8 cellular contexts compared by ENCODE assay signal in the genomic region with DNA sequence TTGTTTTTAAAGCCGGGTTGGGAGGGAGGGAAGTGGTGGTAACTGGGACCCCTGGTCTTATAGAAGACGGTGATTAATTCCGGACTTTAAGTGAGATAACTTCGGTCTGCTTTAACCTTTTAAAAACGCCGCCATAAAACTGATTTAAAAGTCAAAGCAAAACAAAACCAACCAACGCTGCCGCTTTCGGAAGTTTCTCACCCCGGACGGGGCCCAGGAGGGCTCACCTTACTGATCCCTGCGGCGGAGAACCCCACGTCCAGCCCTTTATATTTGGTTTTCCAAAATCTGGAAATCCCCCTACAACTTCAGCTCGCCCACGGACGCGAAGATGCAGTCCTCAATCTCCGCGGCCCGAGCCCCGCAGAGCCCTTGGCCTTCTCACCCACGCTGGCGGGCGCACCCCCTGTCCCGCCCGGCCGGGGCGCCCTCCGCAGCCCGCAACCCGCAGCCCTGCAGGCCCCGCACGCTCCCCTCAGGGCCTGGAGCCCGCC. TPM values are rescaled to one million over a fixed set of nuclear protein-coding genes. Genes with fewer than 3 reads are reported as not detected.
DNase-seq lines count a peak whose midpoint lies in the region; ATAC-seq, FAIRE-seq and TF ChIP-seq lines count a peak whose summit lies in the region.

No MANE protein-coding gene starts in this region.

- peaks cover 3% of the 10 kb centered on the region for H3K9me3 Mint-ChIP-seq in CD8-positive, alpha-beta T cell

- intact Hi-C loops in CD8-positive, alpha-beta T cell (cut with DNase I, micrococcal nuclease): loop anchor here (1.0 to 10.0 kb wide), 12 partner anchors 102 to 1950 kb away; partner anchors contain the start of genes C11orf71 (in 2 of the 2), PTS (in 2 of the 2), RBM7 (in 2 of the 2) and TTC12 (in 2 of the 2)
- intact Hi-C loops in psoas muscle (cut with DNase I): no loop called here

- peak overlapping the region; percentile 74 for H3K4me3 ChIP-seq in CD8-positive, alpha-beta T cell (ENCODE audit: low read depth, low read length)
- H3K4me3 ChIP-seq in psoas muscle: peak overlapping the region; percentile 77

- H3K36me3 Mint-ChIP-seq in CD8-positive, alpha-beta T cell: peaks cover 12% of the 10 kb centered on the region

- no peak for FAIRE-seq in urothelium cell line (lab: Jason Lieb, UNC)

- POLR2A ChIA-PET in CD8-positive, alpha-beta T cell (lab: Charles Lee): interaction anchor here (0.6 to 2.1 kb wide), 3 partner anchors 15 to 79 kb away, joined by 3 to 10 read pairs (median 3); no protein-coding TSS in a partner anchor

- H3K4me1 ChIP-seq in CD8-positive, alpha-beta T cell (ENCODE audit: insufficient read depth, low read length): peaks cover 11% of the 10 kb centered on the region
- H3K4me1 ChIP-seq in foreskin keratinocyte (peaks cover 7% of the 10 kb centered on the region), psoas muscle (peaks cover 26% of the 10 kb centered on the region)

- 0% methylated on average over 29 to 35 of the region's 35 CpGs for WGBS in psoas muscle, 3 donors

- peak in 3 of 7 experiments; percentile 2 to 54 (median 45) for DNase-seq in CD8-positive, alpha-beta T cell
- DNase-seq in activated T-cell treated with anti-CD3 and anti-CD28 coated beads for 4 hours (peak; percentile 18), foreskin keratinocyte (peak in 1 of 2 donors; percentile 24), psoas muscle (no peak), urothelium cell line (ENCODE audit: low spot score) (no peak), A172 (ENCODE audit: low spot score) (no peak)

- no peaks in the 10 kb centered on the region for H3K36me3 ChIP-seq in CD8-positive, alpha-beta T cell (ENCODE audit: insufficient read depth, low read length)
- peaks cover 0 to 4% of the 10 kb centered on the region in 2 donors for H3K36me3 ChIP-seq in psoas muscle (ENCODE audit: insufficient read depth in 1 of 2, low read depth in 1 of 2)

- CTCF ChIA-PET in CD8-positive, alpha-beta T cell (lab: Charles Lee): interaction anchor here (1.5 to 1.7 kb wide), 2 partner anchors 15 to 21 kb away, joined by 5 read pairs; no protein-coding TSS in a partner anchor

- TF ChIP-seq CTCF in CD8-positive, alpha-beta T cell (IDR thresholded peaks at IDR 0.05): no peak
- TF ChIP-seq CTCF in foreskin keratinocyte (conservative IDR thresholded peaks at IDR 0.05) (peak; percentile 8), psoas muscle (IDR thresholded peaks at IDR 0.05) (peak; percentile 21)

- ATAC-seq in CD8-positive, alpha-beta T cell: peak; percentile 64
- ATAC-seq in GM19467 (IDR thresholded peaks at IDR 0.05; ENCODE audit: unreplicated experiment): peak; percentile 62
- ATAC-seq in HG03558 (IDR thresholded peaks at IDR 0.05; ENCODE audit: extremely low read depth, unreplicated experiment): peak; percentile 33
- ATAC-seq in foreskin keratinocyte: peak; percentile 83
- ATAC-seq in psoas muscle: peak in 3 of 4 donors; percentile 44 to 56 (median 47)

- H3K4me1 Mint-ChIP-seq in CD8-positive, alpha-beta T cell (ENCODE audit: low read depth): peaks cover 48% of the 10 kb centered on the region

- H3K27me3 Mint-ChIP-seq in CD8-positive, alpha-beta T cell (ENCODE audit: low read depth): no peaks in the 10 kb centered on the region

- H3K9me3 ChIP-seq in CD8-positive, alpha-beta T cell (ENCODE audit: low read length): no peaks in the 10 kb centered on the region
- no peaks in the 10 kb centered on the region for H3K9me3 ChIP-seq in psoas muscle

- H3K27ac ChIP-seq in CD8-positive, alpha-beta T cell (ENCODE audit: low read depth, low read length): peak overlapping the region; percentile 47
- H3K27ac ChIP-seq in foreskin keratinocyte: peak overlapping the region; percentile 48
- peak overlapping the region; percentile 94 for H3K27ac ChIP-seq in psoas muscle

- H3K4me3 Mint-ChIP-seq in CD8-positive, alpha-beta T cell: peak overlapping the region; percentile 96

- H3K27me3 ChIP-seq in CD8-positive, alpha-beta T cell (ENCODE audit: insufficient read depth, low read length): no peaks in the 10 kb centered on the region
- H3K27me3 ChIP-seq in foreskin keratinocyte (no peaks in the 10 kb centered on the region), psoas muscle (ENCODE audit: insufficient read depth in 3 of 3, low read length in 2 of 3) (no peaks in the 10 kb centered on the region)

- peak overlapping the region; percentile 86 for H3K27ac Mint-ChIP-seq in CD8-positive, alpha-beta T cell

RNA-seq across cellular contexts. Expression of gene USP28, which starts 0.4 kb away (rescaled TPM):
- total RNA-seq in CD8-positive, alpha-beta T cell: 1 to 10 TPM; 6.4 to 6.8 TPM
- 38.7 and 45.5 TPM in 2 replicates for total RNA-seq in foreskin keratinocyte
- polyA plus RNA-seq in foreskin keratinocyte: 6.7 and 9.2 TPM in 2 replicates
- total RNA-seq in psoas muscle: 100 to 1,000 TPM in 3 of 4 donors, 10 to 100 TPM in 1; 89.1 to 120 (median 114) TPM
- 100 to 1,000 TPM in 1 of 3 donors, 10 to 100 TPM in 2; 35.4 to 224 (median 46.2) TPM for polyA plus RNA-seq in psoas muscle
- total RNA-seq in A172 (2014; rRNA removed; shearing (Covaris generic)): 15.9 and 16.8 TPM in 2 replicates

RNA-seq across cellular contexts. Expression of gene HTR3B, which starts 29.6 kb away (rescaled TPM):
- not detected for total RNA-seq in CD8-positive, alpha-beta T cell
- total RNA-seq in foreskin keratinocyte (not detected in 2 replicates), psoas muscle (not detected)
- polyA plus RNA-seq in foreskin keratinocyte (not detected in 2 replicates), psoas muscle (under 1 TPM in 1 of 3 donors, not detected in 2; 0.01 TPM)
- not detected in 2 replicates for total RNA-seq in A172 (2014; rRNA removed; shearing (Covaris generic))

Comparison
In these comparisons a context has a peak if more than half of its experiments do, and no peak if none do; other contexts are left out.
1. ATAC-seq: peak in every context shown above with its lines; median percentile 83 in foreskin keratinocyte; 64 in CD8-positive, alpha-beta T cell; 62 in GM19467; 47 in psoas muscle; 33 in HG03558.
2. intact Hi-C loops: an anchor here in CD8-positive, alpha-beta T cell (1.0 to 10.0 kb wide); none called in psoas muscle.